ENCODE assay signal across 15 cellular contexts in the genomic region with DNA sequence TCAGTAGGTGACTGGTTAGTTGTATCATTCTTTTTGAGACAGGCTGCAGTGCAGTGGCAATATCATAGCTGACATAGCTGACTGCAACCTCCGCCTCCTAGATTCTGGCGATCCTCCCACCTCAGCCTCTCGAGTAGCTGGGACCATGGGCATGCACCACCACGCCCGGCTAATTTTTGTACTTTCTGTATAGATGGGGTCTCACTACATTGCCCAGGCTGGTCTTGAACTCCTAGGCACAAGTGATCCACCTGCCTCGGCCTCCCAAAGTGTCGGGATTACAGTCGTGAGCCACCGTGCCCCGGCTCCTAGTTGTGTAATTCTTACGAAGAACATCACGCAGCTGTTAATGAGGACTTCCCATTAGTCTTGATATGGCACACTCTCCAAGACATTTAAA.
DNase-seq lines count a peak whose midpoint lies in the region; FAIRE-seq and TF ChIP-seq lines count a peak whose summit lies in the region.
"Had no signal": no experiment of that assay in that cellular context is flagged by ENCODE, and none has a peak within 500 bp of the region (broad histone marks: within the 10 kb centered on the region; RNA-seq: fewer than 3 reads in every experiment).

No MANE protein-coding gene starts in this region.

- FAIRE-seq in HTR-8/SVneo (lab: Jason Lieb, UNC) = no peak

- peaks cover 16% of the 10 kb centered on the region for H3K79me2 ChIP-seq in mesendoderm (ENCODE audit: control insufficient read depth, insufficient read depth, low read length)

- WGBS in mesendoderm (ENCODE audit: extremely low coverage, insufficient coverage, low lambda C conversion rate) = no CpG with 5 or more reads among the region's 12 CpGs

- no peak overlapping the region for H2BK15ac ChIP-seq in mesendoderm (replicated peaks; ENCODE audit: low read depth)

- H3K4me3 Mint-ChIP-seq in immature natural killer cell = peak overlapping the region; percentile 94 to 99 (median 96)

- no peak overlapping the region for H4K8ac ChIP-seq in mesendoderm (ENCODE audit: low read depth, low read length)

- no peak overlapping the region for H2BK5ac ChIP-seq in mesendoderm (ENCODE audit: low read length)

- no peak overlapping the region for H3K4me2 ChIP-seq in mesendoderm (ENCODE audit: low read length)

- no peak overlapping the region for H3K18ac ChIP-seq in mesendoderm (ENCODE audit: low read length)

- H3K4me1 ChIP-seq in cardiac muscle cell (ENCODE audit: low read depth) (peaks cover 4% of the 10 kb centered on the region), right atrium auricular region (peaks cover 0 to 21% of the 10 kb centered on the region in 2 donors), mesendoderm (ENCODE audit: control insufficient read depth, low read depth, low read length) (no peaks in the 10 kb centered on the region)

- peaks cover 15 to 23% of the 10 kb centered on the region in 2 donors for H3K4me1 Mint-ChIP-seq in immature natural killer cell

- no peak overlapping the region for H2AK5ac ChIP-seq in mesendoderm (ENCODE audit: low read length)

- peak overlapping the region in 1 of 6 donors; percentile 89 for H3K27ac Mint-ChIP-seq in immature natural killer cell

- H3K36me3 ChIP-seq in cardiac muscle cell = peaks cover 2% of the 10 kb centered on the region
- H3K36me3 ChIP-seq in right atrium auricular region = no peaks in the 10 kb centered on the region
- no peaks in the 10 kb centered on the region for H3K36me3 ChIP-seq in mesendoderm (ENCODE audit: control insufficient read depth, insufficient read depth, low read length)
- H3K36me3 ChIP-seq: neutrophil had no signal

- H3K56ac ChIP-seq in mesendoderm (ENCODE audit: low read length) = no peak overlapping the region

- no peaks in the 10 kb centered on the region for H3K79me1 ChIP-seq in mesendoderm (ENCODE audit: low read length)

- H3K9ac ChIP-seq in mesendoderm (ENCODE audit: low read length) = no peak overlapping the region

- H4K5ac ChIP-seq in mesendoderm (ENCODE audit: low read length) = no peak overlapping the region

- H2BK120ac ChIP-seq in mesendoderm (ENCODE audit: low read depth, low read length) = no peak overlapping the region

- H3K4me3 ChIP-seq in cardiac muscle cell = no peak overlapping the region
- H3K4me3 ChIP-seq in right atrium auricular region = no peak overlapping the region
- no peak overlapping the region for H3K4me3 ChIP-seq in mesendoderm (ENCODE audit: low read length)

- TF ChIP-seq CTCF in cardiac muscle cell (IDR thresholded peaks at IDR 0.05; ENCODE audit: low read depth, low read length) = no peak
- TF ChIP-seq CTCF in right atrium auricular region (IDR thresholded peaks at IDR 0.05) = no peak
- TF ChIP-seq CTCF in VCaP (conservative IDR thresholded peaks at IDR 0.05) = no peak

- no peak for DNase-seq in cardiac muscle cell (ENCODE audit: low read depth in 1 of 2, low spot score in 1 of 2)
- no peak for DNase-seq in right atrium auricular region (ENCODE audit: low spot score)
- DNase-seq in immature natural killer cell = no peak
- DNase-seq in hepatic stellate cell (ENCODE audit: low spot score) = no peak
- DNase-seq in kidney tubule cell (ENCODE audit: low spot score) = no peak
- DNase-seq in mesendoderm = no peak
- no peak for DNase-seq in HTR-8/SVneo (ENCODE audit: insufficient read length, low spot score)
- DNase-seq: activated CD4-positive, alpha-beta T cell treated with anti-CD3 and anti-CD28 coated beads, Interleukin-2, amount 50 U/mL, for 1 hour; anterior cingulate cortex; C1 segment of cervical spinal cord; NCI-H1694; stimulated activated CD4-positive, alpha-beta T cell treated with anti-CD3 and anti-CD28 coated beads, Interleukin-4, amount 100 ng/mL, for 1 hour; testis had no signal

- H3K27ac ChIP-seq in cardiac muscle cell (peak overlapping the region; percentile 75), right atrium auricular region (no peak overlapping the region), VCaP (peak overlapping the region; percentile 91), mesendoderm (ENCODE audit: low read depth, low read length) (no peak overlapping the region)

- H3K36me3 Mint-ChIP-seq in immature natural killer cell = no peaks in the 10 kb centered on the region

- H3K27me3 ChIP-seq in cardiac muscle cell = no peaks in the 10 kb centered on the region
- no peaks in the 10 kb centered on the region for H3K27me3 ChIP-seq in right atrium auricular region
- no peaks in the 10 kb centered on the region for H3K27me3 ChIP-seq in mesendoderm (ENCODE audit: insufficient read depth, low read length, poor library complexity)
- H3K27me3 ChIP-seq: neutrophil, testis had no signal

- H3K4ac ChIP-seq in mesendoderm (ENCODE audit: low read depth, low read length) = no peak overlapping the region

- H3K9me3 Mint-ChIP-seq in immature natural killer cell = no peaks in the 10 kb centered on the region

- no peak overlapping the region for H3K23ac ChIP-seq in mesendoderm (ENCODE audit: low read length)

- no peaks in the 10 kb centered on the region for H3K9me3 ChIP-seq in cardiac muscle cell (ENCODE audit: low read depth)
- no peaks in the 10 kb centered on the region for H3K9me3 ChIP-seq in right atrium auricular region
- H3K9me3 ChIP-seq: neutrophil, testis had no signal

- H3K27me3 Mint-ChIP-seq in immature natural killer cell (ENCODE audit: low read depth in 3 of 3) = peaks cover 2 to 4% (median 4%) of the 10 kb centered on the region in 3 donors

Comparison
In these comparisons a context has a peak if more than half of its experiments do, and no peak if none do; other contexts are left out.
1. H3K27ac ChIP-seq: peak in cardiac muscle cell (single experiment) and VCaP (single experiment); none in right atrium auricular region (0 of 2) and mesendoderm (single experiment).